Comparison of ENCODE assay signal across 8 cellular contexts in the genomic region with DNA sequence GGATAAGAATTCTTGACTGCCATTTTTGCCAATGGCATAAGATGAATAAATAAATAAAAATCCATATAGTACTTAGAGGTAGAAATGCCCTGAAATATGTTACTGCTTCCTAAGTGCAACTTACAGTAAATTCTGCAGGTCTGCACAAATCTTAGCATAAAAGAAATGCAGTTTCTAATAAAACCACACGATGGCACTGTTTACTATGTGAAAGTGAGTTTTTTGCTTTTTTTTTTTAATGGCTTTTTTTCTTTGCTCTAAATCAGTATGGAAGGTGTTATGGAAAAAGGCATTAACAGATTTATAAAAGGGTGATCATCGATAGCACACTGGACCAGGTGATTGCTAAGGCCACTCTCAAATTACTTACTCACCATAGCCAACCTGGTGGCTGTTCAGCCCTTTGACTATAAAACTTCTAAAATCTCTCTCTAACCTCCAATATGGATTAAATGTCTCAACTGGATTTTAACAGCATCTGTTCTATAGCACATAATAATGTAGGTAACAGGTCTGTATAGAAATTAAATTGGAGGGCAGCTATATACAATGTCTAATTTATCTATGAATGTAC. TPM values are rescaled to one million over a fixed set of nuclear protein-coding genes. Genes with fewer than 3 reads are reported as not detected.
DNase-seq lines count a peak whose midpoint lies in the region; TF ChIP-seq lines count a peak whose summit lies in the region.

No MANE protein-coding gene starts in this region.

- H3K9me3 Mint-ChIP-seq in activated T-cell treated with anti-CD3 and anti-CD28 coated beads, Interleukin-2, amount 50 U/mL, for 24 hours: no peaks in the 10 kb centered on the region

- peak; percentile 71 for TF ChIP-seq CTCF in OCI-LY1 (IDR thresholded peaks at IDR 0.05; ENCODE audit: low read length)
- TF ChIP-seq CTCF in neural cell (IDR thresholded peaks at IDR 0.05; ENCODE audit: poor library complexity, severe bottlenecking): peak; percentile 82
- TF ChIP-seq CTCF in lower leg skin (IDR thresholded peaks at IDR 0.05): no peak

- H3K9me3 ChIP-seq in OCI-LY1 (ENCODE audit: low read length): no peaks in the 10 kb centered on the region
- H3K9me3 ChIP-seq in neural cell (ENCODE audit: low read length): no peaks in the 10 kb centered on the region
- H3K9me3 ChIP-seq in MG63: no peaks in the 10 kb centered on the region

- DNase-seq in AG20443 (ENCODE audit: low spot score): peak; percentile 23
- peak; percentile 2 for DNase-seq in H4 (ENCODE audit: low spot score)
- DNase-seq in dermis microvascular lymphatic vessel endothelial cell (ENCODE audit: low read depth in 2 of 2): peak; percentile 42 to 55
- DNase-seq in activated T-cell treated with anti-CD3 and anti-CD28 coated beads, Interleukin-2, amount 50 U/mL, for 24 hours: no peak
- no peak for DNase-seq in MG63
- DNase-seq in lower leg skin (ENCODE audit: low spot score in 2 of 2): no peak

- WGBS in lower leg skin, 2 donors: 3 to 16% methylated on average over 2 of the region's 2 CpGs

- no peaks in the 10 kb centered on the region for H3K27me3 ChIP-seq in OCI-LY1 (ENCODE audit: insufficient read depth, low read length)
- H3K27me3 ChIP-seq in neural cell (ENCODE audit: insufficient read depth, low read depth, low read length): no peaks in the 10 kb centered on the region
- no peaks in the 10 kb centered on the region for H3K27me3 ChIP-seq in MG63

- no peaks in the 10 kb centered on the region for H3K36me3 ChIP-seq in OCI-LY1 (ENCODE audit: insufficient read depth, low read length)
- no peaks in the 10 kb centered on the region for H3K36me3 ChIP-seq in neural cell (ENCODE audit: insufficient read depth, low read length)
- peaks cover 28% of the 10 kb centered on the region for H3K36me3 ChIP-seq in MG63

- H3K4me3 ChIP-seq in OCI-LY1 (ENCODE audit: low read depth, low read length, poor library complexity, severe bottlenecking) (no peak overlapping the region), neural cell (ENCODE audit: low read length) (no peak overlapping the region), MG63 (no peak overlapping the region), lower leg skin (ENCODE audit: low read depth, poor library complexity, severe bottlenecking) (no peak overlapping the region)

- H3K4me2 ChIP-seq in OCI-LY1 (ENCODE audit: low read length) (no peak overlapping the region), neural cell (ENCODE audit: low read length) (no peak overlapping the region)

- H2AFZ ChIP-seq in OCI-LY1 (ENCODE audit: low read length) (no peak overlapping the region), neural cell (ENCODE audit: low read depth, low read length) (no peak overlapping the region)

- H3K9me2 ChIP-seq in OCI-LY1 (ENCODE audit: low read depth, low read length) (no peaks in the 10 kb centered on the region), neural cell (ENCODE audit: insufficient read depth, low read length) (no peaks in the 10 kb centered on the region)

- peak; percentile 83 for TF ChIP-seq RAD21 in neural cell (conservative IDR thresholded peaks at IDR 0.05)

- no peaks in the 10 kb centered on the region for H3K27me3 Mint-ChIP-seq in activated T-cell treated with anti-CD3 and anti-CD28 coated beads, Interleukin-2, amount 50 U/mL, for 24 hours

- H3K79me2 ChIP-seq in OCI-LY1 (ENCODE audit: insufficient read depth, low read length) (no peaks in the 10 kb centered on the region), neural cell (replicated peaks; ENCODE audit: insufficient read depth, low read length) (no peaks in the 10 kb centered on the region)

- H3K27ac ChIP-seq in OCI-LY1 (ENCODE audit: low read depth, low read length, poor library complexity, severe bottlenecking): no peak overlapping the region
- no peak overlapping the region for H3K27ac ChIP-seq in neural cell (ENCODE audit: low read length)

- H3K4me1 Mint-ChIP-seq in activated T-cell treated with anti-CD3 and anti-CD28 coated beads, Interleukin-2, amount 50 U/mL, for 24 hours (ENCODE audit: low read depth): no peaks in the 10 kb centered on the region

- H3K9ac ChIP-seq in OCI-LY1 (ENCODE audit: low read length): no peak overlapping the region
- H3K9ac ChIP-seq in neural cell (ENCODE audit: low read length): no peak overlapping the region

- H4K20me1 ChIP-seq in OCI-LY1 (ENCODE audit: insufficient read depth, low read length) (no peaks in the 10 kb centered on the region), neural cell (ENCODE audit: insufficient read depth) (no peaks in the 10 kb centered on the region)

- H3K4me1 ChIP-seq in OCI-LY1 (ENCODE audit: insufficient read depth, low read length, severe bottlenecking): peaks cover 8% of the 10 kb centered on the region

- H3F3A ChIP-seq in OCI-LY1 (ENCODE audit: insufficient read depth, low read length): no peaks in the 10 kb centered on the region
- no peaks in the 10 kb centered on the region for H3F3A ChIP-seq in neural cell (ENCODE audit: insufficient read depth, low read length, poor library complexity, severe bottlenecking)

- no peak overlapping the region for H3K27ac Mint-ChIP-seq in activated T-cell treated with anti-CD3 and anti-CD28 coated beads, Interleukin-2, amount 50 U/mL, for 24 hours

- intact Hi-C loops in lower leg skin (cut with DNase I; ENCODE audit: low total_unique reads): no loop called here

- H3K36me3 Mint-ChIP-seq in activated T-cell treated with anti-CD3 and anti-CD28 coated beads, Interleukin-2, amount 50 U/mL, for 24 hours (ENCODE audit: low read depth): peaks cover 70% of the 10 kb centered on the region

- no peak for TF ChIP-seq POLR2A in lower leg skin (IDR thresholded peaks at IDR 0.05)

- no peak for TF ChIP-seq EP300 in neural cell (conservative IDR thresholded peaks at IDR 0.05; ENCODE audit: poor library complexity, severe bottlenecking)

- H3K4me3 Mint-ChIP-seq in activated T-cell treated with anti-CD3 and anti-CD28 coated beads, Interleukin-2, amount 50 U/mL, for 24 hours: no peak overlapping the region

TF ChIP-seq in neural cell, 6 proteins besides CTCF, POLR2A, EP300 and RAD21:
- TF ChIP-seq MXI1 (conservative IDR thresholded peaks at IDR 0.05; ENCODE audit: poor library complexity, severe bottlenecking): no peak
- TF ChIP-seq, protein P1, sequence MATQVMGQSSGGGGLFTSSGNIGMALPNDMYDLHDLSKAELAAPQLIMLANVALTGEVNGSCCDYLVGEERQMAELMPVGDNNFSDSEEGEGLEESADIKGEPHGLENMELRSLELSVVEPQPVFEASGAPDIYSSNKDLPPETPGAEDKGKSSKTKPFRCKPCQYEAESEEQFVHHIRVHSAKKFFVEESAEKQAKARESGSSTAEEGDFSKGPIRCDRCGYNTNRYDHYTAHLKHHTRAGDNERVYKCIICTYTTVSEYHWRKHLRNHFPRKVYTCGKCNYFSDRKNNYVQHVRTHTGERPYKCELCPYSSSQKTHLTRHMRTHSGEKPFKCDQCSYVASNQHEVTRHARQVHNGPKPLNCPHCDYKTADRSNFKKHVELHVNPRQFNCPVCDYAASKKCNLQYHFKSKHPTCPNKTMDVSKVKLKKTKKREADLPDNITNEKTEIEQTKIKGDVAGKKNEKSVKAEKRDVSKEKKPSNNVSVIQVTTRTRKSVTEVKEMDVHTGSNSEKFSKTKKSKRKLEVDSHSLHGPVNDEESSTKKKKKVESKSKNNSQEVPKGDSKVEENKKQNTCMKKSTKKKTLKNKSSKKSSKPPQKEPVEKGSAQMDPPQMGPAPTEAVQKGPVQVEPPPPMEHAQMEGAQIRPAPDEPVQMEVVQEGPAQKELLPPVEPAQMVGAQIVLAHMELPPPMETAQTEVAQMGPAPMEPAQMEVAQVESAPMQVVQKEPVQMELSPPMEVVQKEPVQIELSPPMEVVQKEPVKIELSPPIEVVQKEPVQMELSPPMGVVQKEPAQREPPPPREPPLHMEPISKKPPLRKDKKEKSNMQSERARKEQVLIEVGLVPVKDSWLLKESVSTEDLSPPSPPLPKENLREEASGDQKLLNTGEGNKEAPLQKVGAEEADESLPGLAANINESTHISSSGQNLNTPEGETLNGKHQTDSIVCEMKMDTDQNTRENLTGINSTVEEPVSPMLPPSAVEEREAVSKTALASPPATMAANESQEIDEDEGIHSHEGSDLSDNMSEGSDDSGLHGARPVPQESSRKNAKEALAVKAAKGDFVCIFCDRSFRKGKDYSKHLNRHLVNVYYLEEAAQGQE (IDR thresholded peaks at IDR 0.05; ENCODE audit: borderline replicate concordance): no peak
- no peak for TF ChIP-seq POLR2AphosphoS5 (IDR thresholded peaks at IDR 0.05)
- TF ChIP-seq EZH2 (IDR thresholded peaks at IDR 0.05; ENCODE audit: borderline replicate concordance, insufficient read depth, low read length, poor library complexity, severe bottlenecking): no peak
- peak; percentile 81 for TF ChIP-seq SMC3 (conservative IDR thresholded peaks at IDR 0.05; ENCODE audit: poor library complexity)

RNA-seq across cellular contexts. Expression of a gene that starts 45.8 kb away (rescaled TPM):
- 1.9 and 6.4 TPM in 2 replicates for total RNA-seq in H4 (2014; rRNA removed; shearing (Covaris generic))
- 5.6 and 8.3 TPM in 2 replicates for total RNA-seq in dermis microvascular lymphatic vessel endothelial cell
- polyA plus RNA-seq in neural cell: 54.7 and 58.2 TPM in 2 replicates
- 41.4 and 56.8 TPM in 2 replicates for polyA minus RNA-seq in neural cell
- total RNA-seq in MG63 (2014; rRNA removed; shearing (Covaris generic); ENCODE audit: low replicate concordance): 4.7 and 10.3 TPM in 2 replicates
- total RNA-seq in lower leg skin: 10 to 100 TPM in 3 of 4 donors, 1 to 10 TPM in 1; 9.2 to 16.5 (median 11.7) TPM

Comparison
In these comparisons a context has a peak if more than half of its experiments do, and no peak if none do; other contexts are left out.
1. DNase-seq: peak in AG20443 (single experiment), H4 (single experiment) and dermis microvascular lymphatic vessel endothelial cell (2 of 2); none in activated T-cell treated with anti-CD3 and anti-CD28 coated beads, Interleukin-2, amount 50 U/mL, for 24 hours (single experiment), MG63 (single experiment) and lower leg skin (0 of 2).
2. CTCF ChIP-seq: peak in OCI-LY1 (single experiment) and neural cell (single experiment); none in lower leg skin (0 of 3).